Comparison of ENCODE assay signal across 8 cellular contexts in genomic region chr2:210707900-210708299, GRCh38.
"Had no signal": no experiment of that assay in that cellular context is flagged by ENCODE, and none has a peak within 500 bp of the region (broad histone marks: within the 10 kb centered on the region; RNA-seq: fewer than 3 reads in every experiment).

No MANE protein-coding gene starts in this region.

- FAIRE-seq: G401.6, GM12878, GM12891, GM12892, GM18507, GM19239 had no signal

- ATAC-seq: GM12878 had no signal

- H3K4me3 ChIP-seq: GM12878 had no signal

- DNase-seq: GDM1, GF-D8 had no signal
